Comparison of ENCODE assay signal across 10 cellular contexts in genomic region chrX:47283015-47283771, GRCh38. TPM values are rescaled to one million over a fixed set of nuclear protein-coding genes. Genes with fewer than 3 reads are reported as not detected.
DNase-seq lines count a peak whose midpoint lies in the region; ATAC-seq and TF ChIP-seq lines count a peak whose summit lies in the region.
"Had no signal": no experiment of that assay in that cellular context is flagged by ENCODE, and none has a peak within 500 bp of the region (broad histone marks: within the 10 kb centered on the region; RNA-seq: fewer than 3 reads in every experiment).

No MANE protein-coding gene starts in this region.

- TF ChIP-seq CTCF in testis (IDR thresholded peaks at IDR 0.05), result no peak
- TF ChIP-seq CTCF in Calu3 (IDR thresholded peaks at IDR 0.05; ENCODE audit: unreplicated experiment), result no peak
- TF ChIP-seq CTCF in omental fat pad (IDR thresholded peaks at IDR 0.05), result no peak

- H3K27ac Mint-ChIP-seq in Calu3 (ENCODE audit: unreplicated experiment), result no peak overlapping the region

- H3K27me3 Mint-ChIP-seq in Calu3 (ENCODE audit: unreplicated experiment), result no peaks in the 10 kb centered on the region

- no peaks in the 10 kb centered on the region for H3K4me1 Mint-ChIP-seq in Calu3 (ENCODE audit: low read depth, unreplicated experiment)

- WGBS in testis, 2 donors, result 42 to 44% methylated on average over 12 to 18 of the region's 18 CpGs

- peak; percentile 7 for DNase-seq in activated naive CD4-positive, alpha-beta T cell treated with Interleukin-2 at 50 U/mL for 16 hours
- DNase-seq in activated naive CD4-positive, alpha-beta T cell treated with anti-CD3 and anti-CD28 coated beads, Interleukin-2, amount 50 U/mL, for 16 hours, result no peak
- DNase-seq in NCI-H526 treated with DMSO at 0.1 percent for 48 hours (lab: John Stamatoyannopoulos, UW) (peak; percentile 35), fibroblast of peridontal ligament (ENCODE audit: extremely low read depth) (peak; percentile 59), testis (peak; percentile 81), Calu3 (no peak), omental fat pad (ENCODE audit: low spot score) (no peak)
- DNase-seq: effector memory CD4-positive, alpha-beta T cell had no signal

- no peak for TF ChIP-seq POLR2A in testis (IDR thresholded peaks at IDR 0.05)

- no peaks in the 10 kb centered on the region for H3K27me3 ChIP-seq in testis

- H3K4me1 ChIP-seq in testis, result no peaks in the 10 kb centered on the region

- intact Hi-C loops in testis (cut with DNase I; ENCODE audit: low total_unique reads) (no loop called here), Calu3 (cut with micrococcal nuclease; ENCODE audit: unreplicated experiment) (no loop called here)

- H3K36me3 ChIP-seq in testis (ENCODE audit: low read depth, missing control alignments), result no peaks in the 10 kb centered on the region

- no peaks in the 10 kb centered on the region for H3K36me3 Mint-ChIP-seq in Calu3 (ENCODE audit: insufficient read depth, unreplicated experiment)

- no peaks in the 10 kb centered on the region for H3K9me3 Mint-ChIP-seq in Calu3 (ENCODE audit: low read depth, unreplicated experiment)

- no peak overlapping the region for H3K27ac ChIP-seq in testis
- H3K27ac ChIP-seq: C4-2B had no signal

- no peak overlapping the region for H3K4me3 Mint-ChIP-seq in Calu3 (ENCODE audit: low read depth, unreplicated experiment)

- no peak for ATAC-seq in omental fat pad (ENCODE audit: low FRiP score)
- ATAC-seq in GM21737 (IDR thresholded peaks at IDR 0.05; ENCODE audit: unreplicated experiment), result no peak

- no peaks in the 10 kb centered on the region for H3K9me3 ChIP-seq in testis

- no peak overlapping the region for H3K4me3 ChIP-seq in testis

- BruUV-seq in Calu3 (replicated peaks; lab: Mats Ljungman, UMichigan), result no TSS peak

- CTCF ChIA-PET in Calu3 (lab: Charles Lee), result no interaction called here

RNA-seq across cellular contexts. Expression of gene USP11, which starts 50.4 kb away (rescaled TPM):
- 100 to 1,000 TPM; 128 to 185 TPM for total RNA-seq in testis
- 113 TPM for polyA plus RNA-seq in testis (ENCODE audit: insufficient read depth, low read depth, low replicate concordance)
- 72.0 and 84.2 TPM in 2 replicates for total RNA-seq in Calu3 (2022)
- total RNA-seq in omental fat pad, result 10 to 100 TPM; 27.6 to 41.3 (median 32.3) TPM

Comparison
In these comparisons a context has a peak if more than half of its experiments do, and no peak if none do; other contexts are left out.
1. DNase-seq: peak in activated naive CD4-positive, alpha-beta T cell treated with Interleukin-2 at 50 U/mL for 16 hours (single experiment), NCI-H526 treated with DMSO at 0.1 percent for 48 hours (single experiment), fibroblast of peridontal ligament (single experiment) and testis (single experiment); none in activated naive CD4-positive, alpha-beta T cell treated with anti-CD3 and anti-CD28 coated beads, Interleukin-2, amount 50 U/mL, for 16 hours (single experiment), Calu3 (single experiment) and omental fat pad (single experiment).